In genomic region chr6:18501313-18502013, GRCh38 we compare ENCODE assay signal across 11 cellular contexts.
A peak's percentile ranks its signal among the peaks of the same experiment; 100 is the strongest.
DNase-seq lines count a peak whose midpoint lies in the region; ATAC-seq and TF ChIP-seq lines count a peak whose summit lies in the region.
"Had no signal": no experiment of that assay in that cellular context is flagged by ENCODE, and none has a peak within 500 bp of the region (broad histone marks: within the 10 kb centered on the region; RNA-seq: fewer than 3 reads in every experiment).

No MANE protein-coding gene starts in this region.

- peak; percentile 92 for DNase-seq in AG04449 (ENCODE audit: low read depth, low spot score)
- DNase-seq in endothelial cell (ENCODE audit: low spot score): no peak
- peak; percentile 81 for DNase-seq in mesenchymal stem cell
- no peak for DNase-seq in NCI-H69 (lab: John Stamatoyannopoulos, UW)
- no peak for DNase-seq in SK-N-DZ (ENCODE audit: low spot score)
- no peak for DNase-seq in glutamatergic neuron
- DNase-seq: CD4-positive, alpha-beta T cell; NCI-H1105 had no signal

- no peak overlapping the region for H3K4me2 ChIP-seq in mesenchymal stem cell (ENCODE audit: low read length, poor library complexity, severe bottlenecking)

- H3K27me3 Mint-ChIP-seq in endothelial cell (ENCODE audit: unreplicated experiment) (peaks cover 3% of the 10 kb centered on the region), glutamatergic neuron (ENCODE audit: unreplicated experiment) (peaks cover 2% of the 10 kb centered on the region)
- H3K27me3 Mint-ChIP-seq: CD4-positive, alpha-beta T cell had no signal

- H3K36me3 Mint-ChIP-seq in endothelial cell (ENCODE audit: low read depth, unreplicated experiment) (no peaks in the 10 kb centered on the region), glutamatergic neuron (ENCODE audit: unreplicated experiment) (no peaks in the 10 kb centered on the region)

- H3K4me1 Mint-ChIP-seq in endothelial cell (ENCODE audit: unreplicated experiment): peaks cover 28% of the 10 kb centered on the region
- H3K4me1 Mint-ChIP-seq in glutamatergic neuron (ENCODE audit: low read depth, unreplicated experiment): no peaks in the 10 kb centered on the region

- H3K14ac ChIP-seq in mesenchymal stem cell (ENCODE audit: low read length in 2 of 2): no peak overlapping the region

- H3K27ac ChIP-seq in mesenchymal stem cell (ENCODE audit: low read length, poor library complexity, severe bottlenecking): no peak overlapping the region

- H2AK5ac ChIP-seq in mesenchymal stem cell (ENCODE audit: low read length, severe bottlenecking): peak overlapping the region; percentile 31

- POLR2A ChIA-PET in AG04449 (lab: Yijun Ruan, JAX): no interaction called here

- H3K4me3 Mint-ChIP-seq in endothelial cell (ENCODE audit: unreplicated experiment) (no peak overlapping the region), glutamatergic neuron (ENCODE audit: unreplicated experiment) (no peak overlapping the region)
- H3K4me3 Mint-ChIP-seq: CD4-positive, alpha-beta T cell had no signal

- H3K4me3 ChIP-seq in AG04449 (ENCODE audit: low read depth, low read length) (no peak overlapping the region), mesenchymal stem cell (ENCODE audit: insufficient read depth in 1 of 2, low read depth in 1 of 2, low read length in 2 of 2) (no peak overlapping the region)

- H3K4ac ChIP-seq in mesenchymal stem cell (ENCODE audit: low read depth in 1 of 2, low read length in 2 of 2): peak overlapping the region in 1 of 2 experiments; percentile 10

- no peaks in the 10 kb centered on the region for H3K9me3 ChIP-seq in mesenchymal stem cell (ENCODE audit: control insufficient read depth, low read length)

- H3K27ac Mint-ChIP-seq in endothelial cell (ENCODE audit: unreplicated experiment) (peak overlapping the region; percentile 72), glutamatergic neuron (ENCODE audit: unreplicated experiment) (no peak overlapping the region)
- H3K27ac Mint-ChIP-seq: CD4-positive, alpha-beta T cell had no signal

- TF ChIP-seq CTCF in AG04449 (IDR thresholded peaks at IDR 0.05; ENCODE audit: insufficient read depth, low read length, missing control alignments) (no peak), endothelial cell (IDR thresholded peaks at IDR 0.05; ENCODE audit: unreplicated experiment) (no peak), glutamatergic neuron (IDR thresholded peaks at IDR 0.05; ENCODE audit: partially characterized antibody, unreplicated experiment) (no peak)

- no peak overlapping the region for H2BK15ac ChIP-seq in mesenchymal stem cell (ENCODE audit: low read depth, poor library complexity, severe bottlenecking)

- no peak overlapping the region for H3K9ac ChIP-seq in mesenchymal stem cell (ENCODE audit: low read length)

- H4K8ac ChIP-seq in mesenchymal stem cell (ENCODE audit: low read length): no peak overlapping the region

- no peaks in the 10 kb centered on the region for H3K79me1 ChIP-seq in mesenchymal stem cell (replicated peaks; ENCODE audit: low read length, poor library complexity, severe bottlenecking)

- 92% methylated on average over 9 of the region's 10 CpGs for WGBS in mesenchymal stem cell

- peaks cover 6% of the 10 kb centered on the region for H3K4me1 ChIP-seq in mesenchymal stem cell (ENCODE audit: control insufficient read depth, insufficient read depth, low read depth, low read length)

- H2BK5ac ChIP-seq in mesenchymal stem cell (ENCODE audit: low read depth, low read length, poor library complexity, severe bottlenecking): no peak overlapping the region

- CTCF ChIA-PET in AG04449 (lab: Yijun Ruan, JAX): interaction anchor here (0.6 to 10.5 kb wide), 9 partner anchors 152 to 379 kb away, joined by 3 to 490 read pairs (median 6); partner anchors contain the start of gene NHLRC1

- H2BK120ac ChIP-seq in mesenchymal stem cell (ENCODE audit: low read depth, low read length): no peak overlapping the region

- no peaks in the 10 kb centered on the region for H3K36me3 ChIP-seq in mesenchymal stem cell (ENCODE audit: control insufficient read depth in 1 of 2, insufficient read depth in 2 of 2, low read depth in 1 of 2, low read length in 2 of 2)

- H3K18ac ChIP-seq in mesenchymal stem cell (ENCODE audit: low read depth in 1 of 2, low read length in 2 of 2): no peak overlapping the region

- H3K9me3 Mint-ChIP-seq in endothelial cell (ENCODE audit: unreplicated experiment): no peaks in the 10 kb centered on the region
- no peaks in the 10 kb centered on the region for H3K9me3 Mint-ChIP-seq in glutamatergic neuron (ENCODE audit: unreplicated experiment)
- H3K9me3 Mint-ChIP-seq: CD4-positive, alpha-beta T cell had no signal

- peak; percentile 50 for ATAC-seq in HG03565 (IDR thresholded peaks at IDR 0.05; ENCODE audit: unreplicated experiment)
- no peak for ATAC-seq in HG03175 (IDR thresholded peaks at IDR 0.05; ENCODE audit: unreplicated experiment)
- ATAC-seq: activated CD4-positive, CD25-positive, alpha-beta regulatory T cell treated with anti-CD3 and anti-CD28 coated beads, Interleukin-2, amount 50 U/mL, for 24 hours had no signal

- H2AFZ ChIP-seq in mesenchymal stem cell (ENCODE audit: low read depth, low read length): no peak overlapping the region

- H4K91ac ChIP-seq in mesenchymal stem cell (ENCODE audit: low read length): no peak overlapping the region

- H3K23ac ChIP-seq in mesenchymal stem cell (ENCODE audit: low read length in 2 of 2): no peak overlapping the region

- no peaks in the 10 kb centered on the region for H3K27me3 ChIP-seq in mesenchymal stem cell (ENCODE audit: control insufficient read depth in 1 of 2, insufficient read depth in 1 of 2, low read length in 2 of 2)

- H2BK12ac ChIP-seq in mesenchymal stem cell (ENCODE audit: low read length in 2 of 2): peak overlapping the region in 1 of 2 experiments; percentile 55

Comparison
In these comparisons a context has a peak if more than half of its experiments do, and no peak if none do; other contexts are left out.
1. DNase-seq: peak in AG04449 (single experiment) and mesenchymal stem cell (single experiment); none in endothelial cell (single experiment), NCI-H69 (single experiment), SK-N-DZ (single experiment) and glutamatergic neuron (single experiment).